Comparison of ENCODE assay signal across 8 cellular contexts in genomic region chr7:85030893-85031292, GRCh38.
A peak's percentile ranks its signal among the peaks of the same experiment; 100 is the strongest.
DNase-seq lines count a peak whose midpoint lies in the region; ATAC-seq and TF ChIP-seq lines count a peak whose summit lies in the region.

No MANE protein-coding gene starts in this region.

- no peak for TF ChIP-seq POLR2A in adrenal gland (IDR thresholded peaks at IDR 0.05)

- H3K27me3 ChIP-seq in adrenal gland, result peaks cover 6% of the 10 kb centered on the region

- DNase-seq in AG09319 (ENCODE audit: extremely low read depth, low read depth) (peak; percentile 19), adrenal gland (no peak), left lobe of liver (ENCODE audit: low spot score) (no peak), T-helper 1 cell (no peak), islet precursor cell (no peak), amygdala (lab: John Stamatoyannopoulos, UW) (no peak)

- peak; percentile 52 for ATAC-seq in GM18861 (IDR thresholded peaks at IDR 0.05; ENCODE audit: unreplicated experiment)
- peak; percentile 42 for ATAC-seq in left lobe of liver

- TF ChIP-seq CTCF in AG09319 (IDR thresholded peaks at IDR 0.05; ENCODE audit: low read depth, low read length) (peak; percentile 46), LNCAP (IDR thresholded peaks at IDR 0.05) (peak; percentile 62), adrenal gland (IDR thresholded peaks at IDR 0.05) (peak; percentile 34 to 62 (median 44))

- intact Hi-C loops in adrenal gland (cut with DNase I), result no loop called here

- H3K36me3 ChIP-seq in adrenal gland (replicated peaks in 1 of 2), result no peaks in the 10 kb centered on the region

- H3K4me1 ChIP-seq in adrenal gland (replicated peaks in 1 of 2), result no peaks in the 10 kb centered on the region

- no peak overlapping the region for H3K4me3 ChIP-seq in adrenal gland

- H3K27ac ChIP-seq in adrenal gland, result no peak overlapping the region

- no peaks in the 10 kb centered on the region for H3K9me3 ChIP-seq in adrenal gland (replicated peaks in 1 of 3)
